ENCODE assay signal across 12 cellular contexts in the genomic region with DNA sequence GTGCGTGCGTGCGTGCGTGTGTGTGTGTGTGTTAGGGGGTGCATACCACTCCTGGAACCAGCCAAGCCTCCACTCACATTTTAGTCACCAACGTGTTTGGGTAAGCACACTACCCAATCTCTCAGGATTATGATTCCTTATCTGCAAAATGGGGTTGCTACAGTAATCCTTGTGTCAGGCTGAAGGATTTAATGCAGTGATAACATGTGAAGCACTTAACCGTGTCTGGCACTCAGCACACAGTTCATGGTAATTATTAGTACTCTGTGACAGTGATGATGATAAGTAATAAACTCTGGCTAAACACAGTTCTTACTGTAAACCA. TPM values are rescaled to one million over a fixed set of nuclear protein-coding genes. Genes with fewer than 3 reads are reported as not detected.
"Had no signal": no experiment of that assay in that cellular context is flagged by ENCODE, and none has a peak within 500 bp of the region (broad histone marks: within the 10 kb centered on the region; RNA-seq: fewer than 3 reads in every experiment).

No MANE protein-coding gene starts in this region.

- H3K27me3 ChIP-seq: body of pancreas, thyroid gland, uterus had no signal

- H3K27me3 Mint-ChIP-seq: activated naive CD4-positive, alpha-beta T cell treated with anti-CD3 and anti-CD28 coated beads, Interleukin-2, amount 50 U/mL, for 24 hours; dendritic cell treated with granulocyte-macrophage colony-stimulating factor and Interleukin-4, amounts not matched to agents 40 ng/mL and 50 ng/mL, for 4 days had no signal

- H3K4me3 Mint-ChIP-seq: activated naive CD4-positive, alpha-beta T cell treated with anti-CD3 and anti-CD28 coated beads, Interleukin-2, amount 50 U/mL, for 24 hours; central memory CD8-positive, alpha-beta T cell; dendritic cell treated with granulocyte-macrophage colony-stimulating factor and Interleukin-4, amounts not matched to agents 40 ng/mL and 50 ng/mL, for 4 days; effector memory CD8-positive, alpha-beta T cell had no signal

- H3K9me3 Mint-ChIP-seq: activated naive CD4-positive, alpha-beta T cell treated with anti-CD3 and anti-CD28 coated beads, Interleukin-2, amount 50 U/mL, for 24 hours; activated T-helper 2 cell treated with anti-CD3 and anti-CD28 coated beads, Interferon-gamma antibody, Interleukin-2, Interleukin-4, amounts not matched to agents 10 μg/mL and 5 μg/mL and 100 μg/mL, durations not matched to agents 14 hours and 24 hours and 36 hours; central memory CD8-positive, alpha-beta T cell; dendritic cell treated with granulocyte-macrophage colony-stimulating factor and Interleukin-4, amounts not matched to agents 40 ng/mL and 50 ng/mL, for 4 days; effector memory CD8-positive, alpha-beta T cell had no signal

- H3K36me3 Mint-ChIP-seq: activated naive CD4-positive, alpha-beta T cell treated with anti-CD3 and anti-CD28 coated beads, Interleukin-2, amount 50 U/mL, for 24 hours had no signal

- H3K4me3 ChIP-seq: body of pancreas, skin epidermis, thyroid gland, uterus had no signal

- H3K9me3 ChIP-seq: body of pancreas, thyroid gland, uterus had no signal

- H3K4me1 ChIP-seq: uterus had no signal

- H3K27ac Mint-ChIP-seq: activated T-helper 2 cell treated with anti-CD3 and anti-CD28 coated beads, Interferon-gamma antibody, Interleukin-2, Interleukin-4, amounts not matched to agents 10 μg/mL and 5 μg/mL and 100 μg/mL, durations not matched to agents 14 hours and 24 hours and 36 hours; dendritic cell treated with granulocyte-macrophage colony-stimulating factor and Interleukin-4, amounts not matched to agents 40 ng/mL and 50 ng/mL, for 4 days had no signal

- H3K36me3 ChIP-seq: uterus had no signal

RNA-seq across cellular contexts. Expression of gene CLDN22, which starts 57.3 kb away (rescaled TPM):
- total RNA-seq: activated CD8-positive, alpha-beta memory T cell treated with anti-CD3 and anti-CD28 coated beads for 36 hours; activated T-helper 2 cell treated with anti-CD3 and anti-CD28 coated beads, Interferon-gamma antibody, Interleukin-2, Interleukin-4, amounts not matched to agents 10 μg/mL and 5 μg/mL and 100 μg/mL, durations not matched to agents 14 hours and 24 hours and 36 hours; body of pancreas; epithelial cell of proximal tubule; thyroid gland had no signal
- polyA plus RNA-seq: liver had no signal

RNA-seq across cellular contexts. Expression of gene CLDN24, which starts 59.5 kb away (rescaled TPM):
- total RNA-seq: activated CD8-positive, alpha-beta memory T cell treated with anti-CD3 and anti-CD28 coated beads for 36 hours; activated T-helper 2 cell treated with anti-CD3 and anti-CD28 coated beads, Interferon-gamma antibody, Interleukin-2, Interleukin-4, amounts not matched to agents 10 μg/mL and 5 μg/mL and 100 μg/mL, durations not matched to agents 14 hours and 24 hours and 36 hours; body of pancreas; epithelial cell of proximal tubule; liver; thyroid gland; uterus had no signal
- polyA plus RNA-seq: liver had no signal
